1 cellular context compared by ENCODE assay signal in the genomic region with DNA sequence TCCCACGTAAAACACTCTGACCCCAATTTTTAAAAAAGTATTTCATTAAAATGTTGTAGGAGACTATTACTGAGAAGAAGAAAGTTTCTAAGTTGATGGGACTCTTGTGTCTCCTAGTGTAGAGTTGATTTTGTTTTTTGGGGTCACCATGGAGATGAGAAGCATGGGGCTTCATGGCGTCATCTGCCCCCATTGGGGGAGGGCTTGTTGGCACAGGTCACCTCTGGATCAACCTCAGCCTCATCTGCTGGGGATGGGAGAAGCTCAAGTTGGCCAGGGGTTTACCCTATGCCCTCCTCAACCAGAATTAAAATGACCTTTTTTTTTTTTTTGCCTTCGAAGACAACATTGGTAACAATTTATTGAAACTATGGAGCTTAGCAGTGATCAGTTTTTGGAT.
TF ChIP-seq lines count a peak whose summit lies in the region.

No MANE protein-coding gene starts in this region.

TF ChIP-seq in HepG2, 621 proteins besides CTCF, POLR2A, EP300 and RAD21 (continued from another document):
- TF ChIP-seq PRPF4 (IDR thresholded peaks at IDR 0.05; ENCODE audit: low read depth, low read length, poor library complexity, severe bottlenecking) (no peak), MED8 (CRISPR knock-in tag; IDR thresholded peaks at IDR 0.05; ENCODE audit: insufficient replicate concordance) (no peak), ZSCAN25 (CRISPR knock-in tag; IDR thresholded peaks at IDR 0.05) (peak; percentile 7; the same call in 1 of the 2 replicates)
TF ChIP-seq in HepG2: peak in this region for 2.
